22 cellular contexts compared by ENCODE assay signal in the genomic region with DNA sequence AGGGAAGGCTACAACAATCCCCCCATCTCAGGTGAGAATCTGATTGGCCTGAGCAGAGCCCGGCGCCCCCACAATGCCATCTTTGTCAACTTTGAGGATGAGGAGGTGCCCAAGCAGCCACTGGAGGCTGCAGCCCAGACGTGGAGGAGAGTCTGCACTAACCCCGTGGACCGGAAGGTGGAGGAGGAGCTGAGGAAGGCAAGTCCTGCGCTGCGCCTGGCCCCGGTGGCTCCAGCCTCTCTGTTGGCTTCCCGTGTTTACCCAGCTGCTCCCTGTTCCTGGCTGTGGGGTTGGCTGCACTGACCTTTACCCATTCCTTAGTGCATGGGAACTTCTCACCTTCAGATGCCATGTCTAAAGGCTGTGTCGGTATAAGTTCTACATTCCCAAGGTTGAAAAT. TPM values are rescaled to one million over a fixed set of nuclear protein-coding genes. Genes with fewer than 3 reads are reported as not detected.
DNase-seq lines count a peak whose midpoint lies in the region; ATAC-seq, FAIRE-seq and TF ChIP-seq lines count a peak whose summit lies in the region.
"Had no signal": no experiment of that assay in that cellular context is flagged by ENCODE, and none has a peak within 500 bp of the region (broad histone marks: within the 10 kb centered on the region; RNA-seq: fewer than 3 reads in every experiment).

No MANE protein-coding gene starts in this region.

- DNase-seq in GM13977 (ENCODE audit: low spot score) (peak; percentile 14), Peyer's patch (peak in 2 of 3 donors; percentile 85 to 88), dorsolateral prefrontal cortex (no peak), small intestine (peak; percentile 96), DMS 273 (lab: John Stamatoyannopoulos, UW; ENCODE audit: unreplicated experiment) (no peak), NCI-H748 treated with DMSO at 0.1 percent for 48 hours (lab: John Stamatoyannopoulos, UW) (no peak), dedifferentiated amniotic fluid mesenchymal stem cell (ENCODE audit: extremely low spot score) (no peak)
- DNase-seq: activated CD8-positive, alpha-beta memory T cell treated with anti-CD3 and anti-CD28 coated beads, Interleukin-2, amount 50 U/mL, for 4 hours; activated gamma-delta T cell; CD8-positive, alpha-beta T cell; foreskin keratinocyte; H9; kidney glomerular epithelial cell; T1000; trophoblast cell had no signal

- no peaks in the 10 kb centered on the region for H3K27me3 ChIP-seq in Peyer's patch
- H3K27me3 ChIP-seq in dorsolateral prefrontal cortex: no peaks in the 10 kb centered on the region
- no peaks in the 10 kb centered on the region for H3K27me3 ChIP-seq in small intestine (ENCODE audit: control insufficient read depth in 2 of 2, insufficient read depth in 2 of 2, low read length in 2 of 2)
- H3K27me3 ChIP-seq: foreskin keratinocyte, neural progenitor cell had no signal

- in situ Hi-C loops in GM13977 (cut with MboI; ENCODE audit: low pct_unique_long_range_greater_than_20kb, low sequenced_read_pairs, unreplicated experiment): no loop called here

- WGBS in small intestine, 3 donors: 16 to 68% (median 20%) methylated on average over 10 of the region's 10 CpGs

- ATAC-seq in HG02571 (IDR thresholded peaks at IDR 0.05; ENCODE audit: unreplicated experiment): no peak
- ATAC-seq: CD8-positive, alpha-beta T cell; foreskin keratinocyte; K562; Panc1; SK-N-SH treated with all-trans-retinoic acid at 6 μM for 48 hours; stimulated activated memory B cell treated with anti-CD40 and anti-IgM and Interleukin-4, amounts not matched to agents 10 μg/mL and 1 μg/mL and 100 μg/mL, for 72 hours had no signal

- TF ChIP-seq CTCF in GM13977 (IDR thresholded peaks at IDR 0.05; ENCODE audit: extremely low read depth, insufficient read depth, missing control alignments) (no peak), Peyer's patch (IDR thresholded peaks at IDR 0.05) (peak in 3 of 6 experiments; percentile 65 to 71 (median 66)), dorsolateral prefrontal cortex (IDR thresholded peaks at IDR 0.05 in 54 of 56, conservative IDR thresholded peaks at IDR 0.05 in 2 of 56; ENCODE audit: low read depth in 1 of 56, partially characterized antibody in 56 of 56) (no peak)

- H3K27ac ChIP-seq in Peyer's patch: peak overlapping the region in 3 of 4 donors; percentile 57 to 80 (median 77)
- peak overlapping the region; percentile 29 to 98 (median 90) for H3K27ac ChIP-seq in dorsolateral prefrontal cortex
- H3K27ac ChIP-seq in small intestine (ENCODE audit: low read depth in 1 of 2, low read length in 1 of 2): peak overlapping the region; percentile 57 to 78
- H3K27ac ChIP-seq: foreskin keratinocyte, neural progenitor cell had no signal

- no peak overlapping the region for H3K4me3 ChIP-seq in Peyer's patch
- H3K4me3 ChIP-seq in dorsolateral prefrontal cortex: peak overlapping the region in 2 of 59 donors; percentile 17 to 26
- no peak overlapping the region for H3K4me3 ChIP-seq in small intestine (ENCODE audit: low read depth in 1 of 2, low read length in 2 of 2)
- H3K4me3 ChIP-seq: K562, neural progenitor cell had no signal

- no peaks in the 10 kb centered on the region for H3K9me3 ChIP-seq in Peyer's patch
- H3K9me3 ChIP-seq in small intestine (ENCODE audit: control insufficient read depth, low read depth): no peaks in the 10 kb centered on the region

- H3K36me3 ChIP-seq in Peyer's patch: peaks cover 0 to 76% (median 0%) of the 10 kb centered on the region in 3 donors
- H3K36me3 ChIP-seq in small intestine (ENCODE audit: control insufficient read depth in 2 of 2, insufficient read depth in 2 of 2, low read length in 2 of 2): peaks cover 11 to 13% of the 10 kb centered on the region in 2 donors
- H3K36me3 ChIP-seq: neural progenitor cell had no signal

- H3K4me1 ChIP-seq in Peyer's patch: peaks cover 0 to 19% (median 4%) of the 10 kb centered on the region in 4 donors
- peaks cover 0 to 6% of the 10 kb centered on the region in 2 donors for H3K4me1 ChIP-seq in small intestine (ENCODE audit: control insufficient read depth in 2 of 2, insufficient read depth in 1 of 2, low read depth in 1 of 2, low read length in 1 of 2)
- H3K4me1 ChIP-seq: foreskin keratinocyte, neural progenitor cell had no signal

- TF ChIP-seq POLR2A in Peyer's patch (IDR thresholded peaks at IDR 0.05): peak in 1 of 2 donors; percentile 19

- intact Hi-C loops in dorsolateral prefrontal cortex (cut with DNase I): loop anchor here (2.0 to 5.0 kb wide), 3 partner anchors 52 to 96 kb away; no protein-coding TSS in a partner anchor

- FAIRE-seq in small intestine (lab: Jason Lieb, UNC): no peak
- FAIRE-seq: GM19239, K562 had no signal

RNA-seq across cellular contexts. Expression of a gene that starts 11.0 kb away (rescaled TPM):
- total RNA-seq in Peyer's patch: 1 to 10 TPM; 1.6 to 9.1 (median 5.8) TPM
- 1 to 10 TPM in 107 of 120 experiments, under 1 TPM in 13; 0.64 to 7.6 (median 2.1) TPM for total RNA-seq in dorsolateral prefrontal cortex
- 1 to 10 TPM; 2.8 to 7.4 (median 3.2) TPM for polyA plus RNA-seq in small intestine

RNA-seq across cellular contexts. Expression of a gene that starts 20.0 kb away (rescaled TPM):
- total RNA-seq in Peyer's patch (100 to 1,000 TPM in 1 of 4 donors, 10 to 100 TPM in 3; 63.7 to 103 (median 73.5) TPM), dorsolateral prefrontal cortex (10 to 100 TPM; 37.5 to 98.9 (median 61.0) TPM)
- 10 to 100 TPM; 37.3 to 54.6 (median 47.3) TPM for polyA plus RNA-seq in small intestine

Comparison
In these comparisons a context has a peak if more than half of its experiments do, and no peak if none do; other contexts are left out.
1. DNase-seq: peak in GM13977 (single experiment), Peyer's patch (2 of 3) and small intestine (single experiment); none in dorsolateral prefrontal cortex (0 of 10), DMS 273 (single experiment), NCI-H748 treated with DMSO at 0.1 percent for 48 hours (single experiment) and dedifferentiated amniotic fluid mesenchymal stem cell (single experiment).
2. Peak in every context shown above with its lines, with median percentiles within 50 percentile points of each other: H3K27ac ChIP-seq.